Comparison of ENCODE assay signal across 8 cellular contexts in genomic region chr3:101851072-101851471, GRCh38. TPM values are rescaled to one million over a fixed set of nuclear protein-coding genes. Genes with fewer than 3 reads are reported as not detected.
A peak's percentile ranks its signal among the peaks of the same experiment; 100 is the strongest.
DNase-seq lines count a peak whose midpoint lies in the region; ATAC-seq and TF ChIP-seq lines count a peak whose summit lies in the region.

No MANE protein-coding gene starts in this region.

- H3K27ac ChIP-seq in SJCRH30 (no peak overlapping the region), esophagus squamous epithelium (peak overlapping the region; percentile 95 to 100 (median 100)), prostate gland (peak overlapping the region; percentile 95 to 96)

- H3K9me3 ChIP-seq in SJCRH30 (replicated peaks) (no peaks in the 10 kb centered on the region), esophagus squamous epithelium (no peaks in the 10 kb centered on the region), prostate gland (no peaks in the 10 kb centered on the region)

- intact Hi-C loops in esophagus squamous epithelium (cut with DNase I) = no loop called here
- intact Hi-C loops in prostate gland (cut with DNase I) = no loop called here

- peak in 1 of 4 donors; percentile 1 for TF ChIP-seq POLR2A in esophagus squamous epithelium (IDR thresholded peaks at IDR 0.05)
- no peak for TF ChIP-seq POLR2A in prostate gland (IDR thresholded peaks at IDR 0.05)
- TF ChIP-seq POLR2A in GM18505 (IDR thresholded peaks at IDR 0.05; ENCODE audit: borderline replicate concordance, extremely low read depth, insufficient read depth, insufficient read length) = no peak

- 5 to 6% methylated on average over 2 of the region's 2 CpGs for WGBS in esophagus squamous epithelium, 2 donors
- 43% methylated on average over 2 of the region's 2 CpGs for WGBS in prostate gland

- H3K36me3 ChIP-seq in GM06990 (ENCODE audit: control insufficient read depth, insufficient read depth, low read length) (peaks cover 18% of the 10 kb centered on the region), SJCRH30 (peaks cover 47% of the 10 kb centered on the region), esophagus squamous epithelium (peaks cover 22 to 44% (median 30%) of the 10 kb centered on the region in 3 donors), prostate gland (peaks cover 5 to 10% of the 10 kb centered on the region in 2 donors)

- H3K4me3 ChIP-seq in GM06990 (replicated peaks; ENCODE audit: low read depth, low read length) = peak overlapping the region; percentile 86
- peak overlapping the region; percentile 78 for H3K4me3 ChIP-seq in SJCRH30
- H3K4me3 ChIP-seq in esophagus squamous epithelium = peak overlapping the region; percentile 84 to 98 (median 98)
- H3K4me3 ChIP-seq in prostate gland = peak overlapping the region; percentile 75 to 94

- H3K4me1 ChIP-seq in SJCRH30 (no peaks in the 10 kb centered on the region), esophagus squamous epithelium (peaks cover 13 to 77% (median 25%) of the 10 kb centered on the region in 3 donors), prostate gland (replicated peaks) (peaks cover 11% of the 10 kb centered on the region)

- ATAC-seq in GM18505 (IDR thresholded peaks at IDR 0.05; ENCODE audit: unreplicated experiment) (no peak), HG03108 (IDR thresholded peaks at IDR 0.05; ENCODE audit: unreplicated experiment) (no peak)

- TF ChIP-seq CTCF in GM06990 (IDR thresholded peaks at IDR 0.05; ENCODE audit: insufficient read depth, low read length, poor library complexity, severe bottlenecking) (no peak), esophagus squamous epithelium (IDR thresholded peaks at IDR 0.05) (no peak), prostate gland (IDR thresholded peaks at IDR 0.05) (no peak)

- DNase-seq in GM06990 (ENCODE audit: extremely low read depth, insufficient read length) (no peak), SJCRH30 (no peak), esophagus squamous epithelium (lab: John Stamatoyannopoulos, UW) (no peak), prostate gland (ENCODE audit: low spot score) (no peak), RPMI8226 (no peak), HK-2 (ENCODE audit: unreplicated experiment) (no peak)

- H3K27me3 ChIP-seq in GM06990 (replicated peaks; ENCODE audit: control insufficient read depth, insufficient read depth, low read length) (no peaks in the 10 kb centered on the region), SJCRH30 (no peaks in the 10 kb centered on the region), esophagus squamous epithelium (no peaks in the 10 kb centered on the region), prostate gland (replicated peaks; ENCODE audit: insufficient read depth) (no peaks in the 10 kb centered on the region)

RNA-seq across cellular contexts. Expression of gene NFKBIZ, which starts 1.8 kb away (rescaled TPM):
- 5.6 and 5.7 TPM in 2 replicates for total RNA-seq in SJCRH30 (2014; rRNA removed; shearing (Covaris generic))
- total RNA-seq in esophagus squamous epithelium (100 to 1,000 TPM in 1 of 4 donors, 10 to 100 TPM in 3; 19.2 to 108 (median 35.4) TPM), prostate gland (10 to 100 TPM; 25.7 to 38.3 TPM)
